25 cellular contexts compared by ENCODE assay signal in the genomic region with DNA sequence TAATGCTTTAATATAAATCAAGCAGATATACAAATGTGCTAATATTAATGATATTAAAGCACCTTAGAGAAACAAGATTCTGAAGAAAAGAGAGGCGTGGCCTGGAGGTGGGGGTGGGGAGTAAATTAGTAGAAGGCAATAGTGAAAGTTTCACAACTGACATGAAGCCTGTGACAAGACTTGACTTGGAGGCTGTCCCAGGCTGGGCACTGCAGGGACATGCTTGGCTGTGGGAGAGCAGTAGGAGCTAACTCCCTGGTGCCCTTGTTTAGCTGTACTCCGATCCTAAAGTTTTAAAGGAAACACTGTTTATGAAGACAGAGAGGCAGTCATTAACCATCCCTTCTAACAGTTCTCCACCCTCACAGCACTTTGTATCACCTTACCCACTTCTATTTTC.
DNase-seq lines count a peak whose midpoint lies in the region; ATAC-seq, FAIRE-seq and TF ChIP-seq lines count a peak whose summit lies in the region.
"Had no signal": no experiment of that assay in that cellular context is flagged by ENCODE, and none has a peak within 500 bp of the region (broad histone marks: within the 10 kb centered on the region; RNA-seq: fewer than 3 reads in every experiment).

No MANE protein-coding gene starts in this region.

- no peak for DNase-seq in HepG2 (ENCODE audit: low spot score)
- DNase-seq in cardiac muscle cell (ENCODE audit: low read depth in 1 of 2, low spot score in 1 of 2) = peak; percentile 10 to 15
- DNase-seq in mesenchymal stem cell = peak; percentile 18
- DNase-seq in putamen (ENCODE audit: low spot score) = no peak
- DNase-seq in tibial artery = no peak
- DNase-seq: activated CD4-positive, alpha-beta T cell treated with anti-CD3 and anti-CD28 coated beads for 36 hours; activated naive CD4-positive, alpha-beta T cell treated with anti-CD3 and anti-CD28 coated beads, Interleukin-2, amount 10 ng/mL, durations not matched to agents 7 days and 5 days; DND-41; midbrain; NCI-H1048; NCI-H2029; stimulated activated naive CD4-positive, alpha-beta T cell treated with Interleukin-2 at 50 U/mL for 16 hours; T-helper 1 cell had no signal

- POLR2A ChIA-PET in HepG2 (lab: Yijun Ruan, JAX) = no interaction called here

- BruUV-seq in HepG2 (replicated peaks; lab: Mats Ljungman, UMichigan) = no TSS peak

- 63% methylated on average over 2 of the region's 2 CpGs for WGBS in liver
- WGBS in HepG2 (ENCODE audit: low lambda C conversion rate) = 100% methylated on average over 2 of the region's 2 CpGs
- WGBS in mesenchymal stem cell = 65% methylated on average over 1 of the region's 2 CpGs

- peak overlapping the region; percentile 89 for H4K8ac ChIP-seq in mesenchymal stem cell (ENCODE audit: low read length)

- CTCF ChIA-PET in HepG2 (lab: Yijun Ruan, JAX; ENCODE audit: low intra/inter-chr PET ratio, low total read pairs) = no interaction called here

- H3K79me2 ChIP-seq in HepG2 (ENCODE audit: insufficient read depth, low read length) = no peaks in the 10 kb centered on the region
- H3K79me2 ChIP-seq: parathyroid adenoma had no signal

- TF ChIP-seq CTCF in liver (IDR thresholded peaks at IDR 0.05; ENCODE audit: low read depth, low read length, missing input control) = no peak
- TF ChIP-seq CTCF in HepG2 (CRISPR knock-in tag; IDR thresholded peaks at IDR 0.05) = no peak
- no peak for TF ChIP-seq CTCF in cardiac muscle cell (IDR thresholded peaks at IDR 0.05; ENCODE audit: low read depth, low read length)
- no peak for TF ChIP-seq CTCF in tibial artery (IDR thresholded peaks at IDR 0.05)

- no peaks in the 10 kb centered on the region for H4K20me1 ChIP-seq in HepG2 (ENCODE audit: insufficient read depth, low read length)

- no peak overlapping the region for H3K4me3 ChIP-seq in liver (ENCODE audit: low read depth in 1 of 3, low read length in 3 of 3)
- H3K4me3 ChIP-seq in HepG2 (replicated peaks in 1 of 3; ENCODE audit: insufficient read depth in 1 of 3, low read depth in 2 of 3, low read length in 3 of 3) = no peak overlapping the region
- no peak overlapping the region for H3K4me3 ChIP-seq in cardiac muscle cell
- H3K4me3 ChIP-seq in mesenchymal stem cell (ENCODE audit: insufficient read depth in 1 of 2, low read depth in 1 of 2, low read length in 2 of 2) = no peak overlapping the region
- no peak overlapping the region for H3K4me3 ChIP-seq in tibial artery
- H3K4me3 ChIP-seq: gastroesophageal sphincter, SJSA1, skin epidermis had no signal

- H4K91ac ChIP-seq in mesenchymal stem cell (ENCODE audit: low read length) = no peak overlapping the region

- H3K4me1 ChIP-seq in liver (ENCODE audit: control insufficient read depth in 4 of 4, insufficient read depth in 4 of 4, low read length in 3 of 4) (peaks cover 0 to 8% (median 1%) of the 10 kb centered on the region in 4 donors), HepG2 (ENCODE audit: insufficient read depth, low read length) (no peaks in the 10 kb centered on the region), cardiac muscle cell (ENCODE audit: low read depth) (peaks cover 15% of the 10 kb centered on the region), mesenchymal stem cell (ENCODE audit: control insufficient read depth, insufficient read depth, low read depth, low read length) (peaks cover 4% of the 10 kb centered on the region), tibial artery (peaks cover 0 to 20% (median 3%) of the 10 kb centered on the region in 4 donors)
- H3K4me1 ChIP-seq: parathyroid adenoma had no signal

- H3K36me3 ChIP-seq in liver (ENCODE audit: control insufficient read depth in 4 of 4, insufficient read depth in 3 of 4, low read depth in 1 of 4, low read length in 3 of 4) (peaks cover 0 to 2% (median under 1%) of the 10 kb centered on the region in 4 donors), HepG2 (replicated peaks in 1 of 2; ENCODE audit: control insufficient read depth in 1 of 2, insufficient read depth in 2 of 2, low read length in 2 of 2) (0 out of 5 replicates have a peak, but pooled peaks cover 0 to 3% of the 10 kb centered on the region in 2 experiments), cardiac muscle cell (no peaks in the 10 kb centered on the region), mesenchymal stem cell (ENCODE audit: control insufficient read depth in 1 of 2, insufficient read depth in 2 of 2, low read depth in 1 of 2, low read length in 2 of 2) (no peaks in the 10 kb centered on the region), tibial artery (peaks cover 0 to 10% (median 0%) of the 10 kb centered on the region in 3 donors)
- H3K36me3 ChIP-seq: SJSA1 had no signal

- no peak overlapping the region for H3K4ac ChIP-seq in mesenchymal stem cell (ENCODE audit: low read depth in 1 of 2, low read length in 2 of 2)

- H2BK120ac ChIP-seq in mesenchymal stem cell (ENCODE audit: low read depth, low read length) = no peak overlapping the region

- H3K9me3 ChIP-seq in liver (ENCODE audit: control insufficient read depth in 4 of 4, low read length in 3 of 4) = no peaks in the 10 kb centered on the region
- H3K9me3 ChIP-seq in HepG2 (ENCODE audit: low read length) = no peaks in the 10 kb centered on the region
- no peaks in the 10 kb centered on the region for H3K9me3 ChIP-seq in cardiac muscle cell (ENCODE audit: low read depth)
- no peaks in the 10 kb centered on the region for H3K9me3 ChIP-seq in mesenchymal stem cell (ENCODE audit: control insufficient read depth, low read length)
- no peaks in the 10 kb centered on the region for H3K9me3 ChIP-seq in tibial artery
- H3K9me3 ChIP-seq: gastroesophageal sphincter, SJSA1 had no signal

- H2AK5ac ChIP-seq in mesenchymal stem cell (ENCODE audit: low read length, severe bottlenecking) = peak overlapping the region; percentile 31

- no peak for FAIRE-seq in HepG2 (lab: Jason Lieb, UNC)
- FAIRE-seq: A204.1, GM12891 had no signal

- H2BK12ac ChIP-seq in mesenchymal stem cell (ENCODE audit: low read length in 2 of 2) = no peak overlapping the region

- no peak overlapping the region for H3K18ac ChIP-seq in mesenchymal stem cell (ENCODE audit: low read depth in 1 of 2, low read length in 2 of 2)

- no peaks in the 10 kb centered on the region for H3K79me1 ChIP-seq in mesenchymal stem cell (replicated peaks; ENCODE audit: low read length, poor library complexity, severe bottlenecking)

- H3K4me2 ChIP-seq in HepG2 (ENCODE audit: low read depth, low read length) (no peak overlapping the region), mesenchymal stem cell (ENCODE audit: low read length, poor library complexity, severe bottlenecking) (no peak overlapping the region)
- H3K4me2 ChIP-seq: KMS-11 had no signal

- no peak overlapping the region for H2BK5ac ChIP-seq in mesenchymal stem cell (ENCODE audit: low read depth, low read length, poor library complexity, severe bottlenecking)

- no peak for TF ChIP-seq EP300 in HepG2 (IDR thresholded peaks at IDR 0.05; ENCODE audit: low read depth in 2 of 2, low read length in 2 of 2)
- TF ChIP-seq EP300 in HepG2 (CRISPR knock-in tag; IDR thresholded peaks at IDR 0.05; ENCODE audit: borderline replicate concordance) = no peak

- no peak for TF ChIP-seq POLR2A in HepG2 (IDR thresholded peaks at IDR 0.05; ENCODE audit: insufficient read depth in 1 of 2, low read depth in 2 of 2, low read length in 2 of 2)

- no peak overlapping the region for H2BK15ac ChIP-seq in mesenchymal stem cell (ENCODE audit: low read depth, poor library complexity, severe bottlenecking)

- no peak overlapping the region for H3K27ac ChIP-seq in liver (ENCODE audit: low read depth in 1 of 2, low read length in 2 of 2)
- H3K27ac ChIP-seq in HepG2 (ENCODE audit: extremely low read length, insufficient read depth, low read length) = no peak overlapping the region
- H3K27ac ChIP-seq in cardiac muscle cell = no peak overlapping the region
- H3K27ac ChIP-seq in mesenchymal stem cell (ENCODE audit: low read length, poor library complexity, severe bottlenecking) = no peak overlapping the region
- H3K27ac ChIP-seq in tibial artery = no peak overlapping the region
- H3K27ac ChIP-seq: gastroesophageal sphincter, KMS-11, parathyroid adenoma, SJSA1 had no signal

- H2AFZ ChIP-seq in HepG2 (ENCODE audit: low read length) = no peak overlapping the region
- no peak overlapping the region for H2AFZ ChIP-seq in mesenchymal stem cell (ENCODE audit: low read depth, low read length)
- H2AFZ ChIP-seq: parathyroid adenoma had no signal

- H3K23ac ChIP-seq in mesenchymal stem cell (ENCODE audit: low read length in 2 of 2) = no peak overlapping the region

- H3K9ac ChIP-seq in liver (ENCODE audit: low read depth in 1 of 2, low read length in 2 of 2) = no peak overlapping the region
- H3K9ac ChIP-seq in HepG2 (ENCODE audit: insufficient read depth, low read depth, low read length) = no peak overlapping the region
- H3K9ac ChIP-seq in mesenchymal stem cell (ENCODE audit: low read length) = no peak overlapping the region
- H3K9ac ChIP-seq: KMS-11, parathyroid adenoma had no signal

- ATAC-seq in HepG2 (no peak), GM18858 (IDR thresholded peaks at IDR 0.05; ENCODE audit: unreplicated experiment) (no peak), HG03439 (IDR thresholded peaks at IDR 0.05; ENCODE audit: unreplicated experiment) (no peak)
- ATAC-seq: activated CD4-positive, alpha-beta T cell treated with anti-CD3 and anti-CD28 coated beads for 36 hours; gastroesophageal sphincter; natural killer cell treated with Interleukin-12 subunit alpha and Interleukin-12 subunit beta and Interleukin-15 and Interleukin-18, amount 100 ng/mL, for 72 hours; Panc1 had no signal

- H3K14ac ChIP-seq in mesenchymal stem cell (ENCODE audit: low read length in 2 of 2) = no peak overlapping the region

- intact Hi-C loops in HepG2 (cut with micrococcal nuclease; ENCODE audit: unreplicated experiment) (no loop called here), tibial artery (cut with DNase I; ENCODE audit: low total_unique reads) (no loop called here)

- in situ Hi-C loops in HepG2 (cut with HindIII; ENCODE audit: extremely low pct_ligation_motif_present, low pct_unique_long_range_greater_than_20kb) = no loop called here

- no peaks in the 10 kb centered on the region for H3K27me3 ChIP-seq in liver (ENCODE audit: control insufficient read depth in 4 of 4, insufficient read depth in 4 of 4, low read length in 3 of 4)
- H3K27me3 ChIP-seq in HepG2 (ENCODE audit: control insufficient read depth in 1 of 2, insufficient read depth in 2 of 2, low read length in 2 of 2) = no peaks in the 10 kb centered on the region
- H3K27me3 ChIP-seq in cardiac muscle cell = no peaks in the 10 kb centered on the region
- H3K27me3 ChIP-seq in mesenchymal stem cell (ENCODE audit: control insufficient read depth in 1 of 2, insufficient read depth in 1 of 2, low read length in 2 of 2) = no peaks in the 10 kb centered on the region
- H3K27me3 ChIP-seq in tibial artery = no peaks in the 10 kb centered on the region
- H3K27me3 ChIP-seq: gastroesophageal sphincter, SJSA1 had no signal

- TF ChIP-seq RAD21 in liver (IDR thresholded peaks at IDR 0.05) (peak in 1 of 2 donors; percentile 47), HepG2 (CRISPR knock-in tag; IDR thresholded peaks at IDR 0.05) (no peak)

TF ChIP-seq in liver, 16 proteins besides CTCF, POLR2A, EP300 and RAD21 (continues in another document):
- peak; percentile 33 for TF ChIP-seq SP1 (IDR thresholded peaks at IDR 0.05)
- TF ChIP-seq FOXA2 (IDR thresholded peaks at IDR 0.05) = no peak
- no peak for TF ChIP-seq EGR1 (IDR thresholded peaks at IDR 0.05; ENCODE audit: low read depth in 2 of 2)

Comparison
In these comparisons a context has a peak if more than half of its experiments do, and no peak if none do; other contexts are left out.
1. DNase-seq: peak in cardiac muscle cell (2 of 2) and mesenchymal stem cell (single experiment); none in HepG2 (single experiment), putamen (single experiment) and tibial artery (0 of 2).